In genomic region chr10:5892007-5892406, GRCh38 we compare ENCODE assay signal across 12 cellular contexts. TPM values are rescaled to one million over a fixed set of nuclear protein-coding genes. Genes with fewer than 3 reads are reported as not detected.
DNase-seq lines count a peak whose midpoint lies in the region; ATAC-seq and TF ChIP-seq lines count a peak whose summit lies in the region.
"Had no signal": no experiment of that assay in that cellular context is flagged by ENCODE, and none has a peak within 500 bp of the region (broad histone marks: within the 10 kb centered on the region; RNA-seq: fewer than 3 reads in every experiment).

No MANE protein-coding gene starts in this region.

- no peak overlapping the region for H3K27ac ChIP-seq in mesendoderm (ENCODE audit: low read depth, low read length)

- H3K79me2 ChIP-seq in mesendoderm (ENCODE audit: control insufficient read depth, insufficient read depth, low read length), result peaks cover 26% of the 10 kb centered on the region

- no peak overlapping the region for H3K23ac ChIP-seq in mesendoderm (ENCODE audit: low read length)

- no peaks in the 10 kb centered on the region for H3K27me3 ChIP-seq in mesendoderm (ENCODE audit: insufficient read depth, low read length, poor library complexity)

- intact Hi-C loops in activated CD4-positive, alpha-beta T cell treated with anti-CD3 and anti-CD28 coated beads for 36 hours (cut with DNase I, micrococcal nuclease), result loop anchor here in 1 of 2 experiments (5.0 kb wide), 1 partner anchor 510 kb away; no protein-coding TSS in a partner anchor

- H2BK5ac ChIP-seq in mesendoderm (ENCODE audit: low read length), result no peak overlapping the region

- DNase-seq in activated CD4-positive, alpha-beta T cell treated with anti-CD3 and anti-CD28 coated beads for 36 hours, result no peak
- no peak for DNase-seq in activated CD4-positive, alpha-beta T cell treated with anti-CD3 and anti-CD28 coated beads, Interleukin-2, amount 50 U/mL, for 4 hours
- peak; percentile 77 for DNase-seq in RPMI7951 (ENCODE audit: low read depth)
- DNase-seq in dermis blood vessel endothelial cell, result peak; percentile 24
- no peak for DNase-seq in progenitor cell of endocrine pancreas (ENCODE audit: low spot score, unreplicated experiment)
- DNase-seq in mesendoderm, result no peak
- no peak for DNase-seq in stimulated activated CD4-positive, alpha-beta T cell treated with anti-CD3 and anti-CD28 coated beads, Interleukin-15, amount 100 ng/mL, for 24 hours
- DNase-seq: effector CD4-positive, alpha-beta T cell; GF-D8; NCI-H2227 treated with DMSO at 0.1 percent for 48 hours; SHP77 treated with DMSO at 0.1 percent for 48 hours had no signal

- no peak overlapping the region for H2BK120ac ChIP-seq in mesendoderm (ENCODE audit: low read depth, low read length)

- H3K36me3 ChIP-seq in mesendoderm (ENCODE audit: control insufficient read depth, insufficient read depth, low read length), result peaks cover 3% of the 10 kb centered on the region

- POLR2A ChIA-PET in activated CD4-positive, alpha-beta T cell treated with anti-CD3 and anti-CD28 coated beads for 36 hours (lab: Charles Lee), result no interaction called here

- H3K4me1 Mint-ChIP-seq in activated CD4-positive, alpha-beta T cell treated with anti-CD3 and anti-CD28 coated beads for 36 hours, result peaks cover 70% of the 10 kb centered on the region
- H3K4me1 Mint-ChIP-seq in progenitor cell of endocrine pancreas (ENCODE audit: low read depth), result peaks cover 35% of the 10 kb centered on the region

- peaks cover 33% of the 10 kb centered on the region for H3K79me1 ChIP-seq in mesendoderm (ENCODE audit: low read length)

- peak overlapping the region; percentile 2 for H3K27ac Mint-ChIP-seq in activated CD4-positive, alpha-beta T cell treated with anti-CD3 and anti-CD28 coated beads for 36 hours
- H3K27ac Mint-ChIP-seq in progenitor cell of endocrine pancreas, result no peak overlapping the region

- no peak for ATAC-seq in activated CD4-positive, alpha-beta T cell treated with anti-CD3 and anti-CD28 coated beads for 36 hours
- ATAC-seq in GM18873 (IDR thresholded peaks at IDR 0.05; ENCODE audit: low FRiP score, unreplicated experiment), result no peak

- H3K56ac ChIP-seq in mesendoderm (ENCODE audit: low read length), result no peak overlapping the region

- no peak overlapping the region for H2AK5ac ChIP-seq in mesendoderm (ENCODE audit: low read length)

- CTCF ChIA-PET in activated CD4-positive, alpha-beta T cell treated with anti-CD3 and anti-CD28 coated beads for 36 hours (lab: Charles Lee), result interaction anchor here (1.0 kb wide), 1 partner anchor 122 kb away, joined by 3 read pairs; no protein-coding TSS in a partner anchor

- peaks cover 39% of the 10 kb centered on the region for H3K36me3 Mint-ChIP-seq in activated CD4-positive, alpha-beta T cell treated with anti-CD3 and anti-CD28 coated beads for 36 hours (ENCODE audit: low read depth)
- H3K36me3 Mint-ChIP-seq in progenitor cell of endocrine pancreas (ENCODE audit: insufficient read depth), result peaks cover 16% of the 10 kb centered on the region

- H2BK15ac ChIP-seq in mesendoderm (replicated peaks; ENCODE audit: low read depth), result no peak overlapping the region

- H4K8ac ChIP-seq in mesendoderm (ENCODE audit: low read depth, low read length), result no peak overlapping the region

- TF ChIP-seq CTCF in progenitor cell of endocrine pancreas (IDR thresholded peaks at IDR 0.05; ENCODE audit: unreplicated experiment), result no peak

- no peak overlapping the region for H3K9ac ChIP-seq in mesendoderm (ENCODE audit: low read length)

- H3K4ac ChIP-seq in mesendoderm (ENCODE audit: low read depth, low read length), result no peak overlapping the region

- no peaks in the 10 kb centered on the region for H3K9me3 Mint-ChIP-seq in activated CD4-positive, alpha-beta T cell treated with anti-CD3 and anti-CD28 coated beads for 36 hours (ENCODE audit: low read depth)
- H3K9me3 Mint-ChIP-seq in progenitor cell of endocrine pancreas (ENCODE audit: low read depth), result no peaks in the 10 kb centered on the region

- no CpG with 5 or more reads among the region's 8 CpGs for WGBS in mesendoderm (ENCODE audit: extremely low coverage, insufficient coverage, low lambda C conversion rate)

- H4K5ac ChIP-seq in mesendoderm (ENCODE audit: low read length), result no peak overlapping the region

- H3K4me3 Mint-ChIP-seq in activated CD4-positive, alpha-beta T cell treated with anti-CD3 and anti-CD28 coated beads for 36 hours, result peak overlapping the region; percentile 25
- H3K4me3 Mint-ChIP-seq in progenitor cell of endocrine pancreas (ENCODE audit: low read depth), result peak overlapping the region; percentile 91

- no peak overlapping the region for H3K4me3 ChIP-seq in mesendoderm (ENCODE audit: low read length)

- no peak overlapping the region for H3K4me2 ChIP-seq in mesendoderm (ENCODE audit: low read length)

- no peaks in the 10 kb centered on the region for H3K27me3 Mint-ChIP-seq in activated CD4-positive, alpha-beta T cell treated with anti-CD3 and anti-CD28 coated beads for 36 hours
- no peaks in the 10 kb centered on the region for H3K27me3 Mint-ChIP-seq in progenitor cell of endocrine pancreas

- H3K18ac ChIP-seq in mesendoderm (ENCODE audit: low read length), result no peak overlapping the region

- H3K4me1 ChIP-seq in mesendoderm (ENCODE audit: control insufficient read depth, low read depth, low read length), result peaks cover 4% of the 10 kb centered on the region

RNA-seq across cellular contexts. Expression of gene FBH1, which starts 2.0 kb away (rescaled TPM):
- 10 to 100 TPM; 53.3 to 56.2 TPM for total RNA-seq in activated CD4-positive, alpha-beta T cell treated with anti-CD3 and anti-CD28 coated beads for 36 hours
- 73.9 and 92.2 TPM in 2 replicates for total RNA-seq in RPMI7951 (2014; rRNA removed; shearing (Covaris generic))
- total RNA-seq in dermis blood vessel endothelial cell (127 and 145 TPM in 2 replicates), progenitor cell of endocrine pancreas (85.5 and 87.4 TPM in 2 replicates)
- polyA plus RNA-seq in mesendoderm (2013, experiment 1 of 2), result 16.0 TPM
- 16.8 TPM for polyA plus RNA-seq in mesendoderm (2013, experiment 2 of 2)

RNA-seq across cellular contexts. Expression of gene ANKRD16, which starts 2.3 kb away (rescaled TPM):
- total RNA-seq in activated CD4-positive, alpha-beta T cell treated with anti-CD3 and anti-CD28 coated beads for 36 hours, result 1 to 10 TPM; 7.5 to 8.3 TPM
- total RNA-seq in RPMI7951 (2014; rRNA removed; shearing (Covaris generic)), result 3.5 and 5.8 TPM in 2 replicates
- 5.8 and 7.0 TPM in 2 replicates for total RNA-seq in dermis blood vessel endothelial cell
- 16.8 and 18.0 TPM in 2 replicates for total RNA-seq in progenitor cell of endocrine pancreas
- polyA plus RNA-seq in mesendoderm (2013, experiment 1 of 2), result 3.2 TPM
- 3.1 TPM for polyA plus RNA-seq in mesendoderm (2013, experiment 2 of 2)

Comparison
In these comparisons a context has a peak if more than half of its experiments do, and no peak if none do; other contexts are left out.
1. DNase-seq: peak in RPMI7951 (single experiment) and dermis blood vessel endothelial cell (single experiment); none in activated CD4-positive, alpha-beta T cell treated with anti-CD3 and anti-CD28 coated beads for 36 hours (single experiment), activated CD4-positive, alpha-beta T cell treated with anti-CD3 and anti-CD28 coated beads, Interleukin-2, amount 50 U/mL, for 4 hours (0 of 2), progenitor cell of endocrine pancreas (single experiment), mesendoderm (single experiment) and stimulated activated CD4-positive, alpha-beta T cell treated with anti-CD3 and anti-CD28 coated beads, Interleukin-15, amount 100 ng/mL, for 24 hours (single experiment).